In the genomic region with DNA sequence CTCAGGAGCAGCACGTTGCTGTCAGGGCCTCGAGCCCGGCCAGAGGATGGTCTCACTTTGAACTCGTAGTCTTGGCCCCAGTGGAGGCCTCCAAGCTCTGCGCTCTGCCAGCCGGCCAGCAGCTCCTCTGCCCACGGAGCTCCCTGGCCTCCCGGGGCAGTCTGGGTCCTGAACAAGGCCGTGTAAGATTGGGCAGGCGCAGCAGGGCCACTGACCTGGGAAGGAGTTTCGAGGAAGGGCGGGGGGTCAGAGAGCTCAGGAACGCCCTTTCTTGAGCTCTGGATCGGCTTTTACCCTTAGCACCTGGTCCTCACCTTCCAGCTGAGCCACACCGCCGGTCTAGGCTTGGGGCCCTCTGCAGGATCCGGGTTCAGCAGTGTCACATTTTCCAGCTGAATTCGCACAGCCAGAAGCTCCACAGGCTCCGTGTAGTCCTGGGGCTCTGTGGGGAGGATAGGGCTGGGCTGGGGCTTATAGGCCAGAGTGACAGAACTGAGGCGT, we compare ENCODE assay signal across 1 cellular context.
TF ChIP-seq lines count a peak whose summit lies in the region.

No MANE protein-coding gene starts in this region.

TF ChIP-seq in HepG2, 621 proteins besides CTCF, POLR2A, EP300 and RAD21:
- no peak for TF ChIP-seq HOXA7 (CRISPR knock-in tag; IDR thresholded peaks at IDR 0.05)
- TF ChIP-seq, protein P1, sequence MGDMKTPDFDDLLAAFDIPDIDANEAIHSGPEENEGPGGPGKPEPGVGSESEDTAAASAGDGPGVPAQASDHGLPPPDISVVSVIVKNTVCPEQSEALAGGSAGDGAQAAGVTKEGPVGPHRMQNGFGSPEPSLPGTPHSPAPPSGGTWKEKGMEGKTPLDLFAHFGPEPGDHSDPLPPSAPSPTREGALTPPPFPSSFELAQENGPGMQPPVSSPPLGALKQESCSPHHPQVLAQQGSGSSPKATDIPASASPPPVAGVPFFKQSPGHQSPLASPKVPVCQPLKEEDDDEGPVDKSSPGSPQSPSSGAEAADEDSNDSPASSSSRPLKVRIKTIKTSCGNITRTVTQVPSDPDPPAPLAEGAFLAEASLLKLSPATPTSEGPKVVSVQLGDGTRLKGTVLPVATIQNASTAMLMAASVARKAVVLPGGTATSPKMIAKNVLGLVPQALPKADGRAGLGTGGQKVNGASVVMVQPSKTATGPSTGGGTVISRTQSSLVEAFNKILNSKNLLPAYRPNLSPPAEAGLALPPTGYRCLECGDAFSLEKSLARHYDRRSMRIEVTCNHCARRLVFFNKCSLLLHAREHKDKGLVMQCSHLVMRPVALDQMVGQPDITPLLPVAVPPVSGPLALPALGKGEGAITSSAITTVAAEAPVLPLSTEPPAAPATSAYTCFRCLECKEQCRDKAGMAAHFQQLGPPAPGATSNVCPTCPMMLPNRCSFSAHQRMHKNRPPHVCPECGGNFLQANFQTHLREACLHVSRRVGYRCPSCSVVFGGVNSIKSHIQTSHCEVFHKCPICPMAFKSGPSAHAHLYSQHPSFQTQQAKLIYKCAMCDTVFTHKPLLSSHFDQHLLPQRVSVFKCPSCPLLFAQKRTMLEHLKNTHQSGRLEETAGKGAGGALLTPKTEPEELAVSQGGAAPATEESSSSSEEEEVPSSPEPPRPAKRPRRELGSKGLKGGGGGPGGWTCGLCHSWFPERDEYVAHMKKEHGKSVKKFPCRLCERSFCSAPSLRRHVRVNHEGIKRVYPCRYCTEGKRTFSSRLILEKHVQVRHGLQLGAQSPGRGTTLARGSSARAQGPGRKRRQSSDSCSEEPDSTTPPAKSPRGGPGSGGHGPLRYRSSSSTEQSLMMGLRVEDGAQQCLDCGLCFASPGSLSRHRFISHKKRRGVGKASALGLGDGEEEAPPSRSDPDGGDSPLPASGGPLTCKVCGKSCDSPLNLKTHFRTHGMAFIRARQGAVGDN (CRISPR knock-in tag; IDR thresholded peaks at IDR 0.05) = peak; percentile 37; the same call in 1 of the 2 replicates
